In the genomic region with DNA sequence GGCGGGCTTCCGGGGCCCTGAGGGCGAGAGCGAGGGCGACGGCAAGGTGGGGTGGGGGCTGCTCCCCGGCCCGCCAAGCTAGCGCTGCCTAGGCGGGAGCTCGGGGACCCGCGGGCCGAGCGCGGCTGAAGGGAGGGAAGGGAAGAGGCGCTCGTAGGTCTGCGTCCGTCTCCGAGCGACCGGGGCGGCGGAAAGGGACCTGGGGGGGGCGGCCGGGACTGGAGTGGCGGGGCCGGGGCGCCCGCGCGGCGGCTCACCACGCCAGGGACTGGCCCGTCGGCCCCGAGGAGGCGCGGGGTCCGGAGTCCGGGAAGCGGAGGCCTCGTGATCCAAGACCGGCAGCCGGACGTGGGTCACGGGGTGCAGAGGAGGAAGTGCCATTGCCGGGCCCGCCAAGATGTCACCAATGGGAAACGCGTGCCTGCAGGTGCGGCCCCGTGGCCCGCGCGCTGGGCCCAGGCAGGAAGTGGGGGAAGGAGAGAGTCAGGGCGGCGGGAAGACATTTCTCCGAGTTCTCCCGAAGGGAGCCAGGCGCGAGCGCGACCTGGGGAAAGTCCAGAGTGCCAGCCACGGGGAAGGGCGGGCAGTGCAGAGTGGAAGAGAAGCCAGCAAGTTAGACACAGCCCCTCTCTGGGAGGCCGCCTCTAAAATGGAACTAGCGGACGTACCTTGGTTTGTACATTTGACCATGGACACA, we compare ENCODE assay signal across 1 cellular context.
A peak's percentile ranks its signal among the peaks of the same experiment; 100 is the strongest.
TF ChIP-seq lines count a peak whose summit lies in the region.

No MANE protein-coding gene starts in this region.

TF ChIP-seq in K562, 482 proteins besides CTCF, POLR2A, EP300 and RAD21 (continued from another document and continues in another):
- TF ChIP-seq, protein P1, sequence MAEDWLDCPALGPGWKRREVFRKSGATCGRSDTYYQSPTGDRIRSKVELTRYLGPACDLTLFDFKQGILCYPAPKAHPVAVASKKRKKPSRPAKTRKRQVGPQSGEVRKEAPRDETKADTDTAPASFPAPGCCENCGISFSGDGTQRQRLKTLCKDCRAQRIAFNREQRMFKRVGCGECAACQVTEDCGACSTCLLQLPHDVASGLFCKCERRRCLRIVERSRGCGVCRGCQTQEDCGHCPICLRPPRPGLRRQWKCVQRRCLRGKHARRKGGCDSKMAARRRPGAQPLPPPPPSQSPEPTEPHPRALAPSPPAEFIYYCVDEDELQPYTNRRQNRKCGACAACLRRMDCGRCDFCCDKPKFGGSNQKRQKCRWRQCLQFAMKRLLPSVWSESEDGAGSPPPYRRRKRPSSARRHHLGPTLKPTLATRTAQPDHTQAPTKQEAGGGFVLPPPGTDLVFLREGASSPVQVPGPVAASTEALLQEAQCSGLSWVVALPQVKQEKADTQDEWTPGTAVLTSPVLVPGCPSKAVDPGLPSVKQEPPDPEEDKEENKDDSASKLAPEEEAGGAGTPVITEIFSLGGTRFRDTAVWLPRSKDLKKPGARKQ (CRISPR knock-in tag; IDR thresholded peaks at IDR 0.05), result no peak
- TF ChIP-seq RAD51 (IDR thresholded peaks at IDR 0.05; ENCODE audit: borderline replicate concordance, low read depth), result peak; percentile 90
- TF ChIP-seq BRD9 (IDR thresholded peaks at IDR 0.05; ENCODE audit: low read depth, partially characterized antibody), result peak; percentile 85
- TF ChIP-seq HDAC1 (IDR thresholded peaks at IDR 0.05), result peak in 1 of 2 experiments; percentile 96; a peak in 2 of 4 replicates
- 0 out of 2 replicates have a peak, but pooled peaks have one; percentile 41 for TF ChIP-seq ARID1B (IDR thresholded peaks at IDR 0.05)
- TF ChIP-seq ILF3 (IDR thresholded peaks at IDR 0.05; ENCODE audit: borderline replicate concordance), result peak; percentile 58; the same call in 1 of the 2 replicates
- no peak for TF ChIP-seq HMG20B (CRISPR knock-in tag; IDR thresholded peaks at IDR 0.05)
- peak; percentile 98 for TF ChIP-seq ZNF224 (CRISPR knock-in tag; IDR thresholded peaks at IDR 0.05)
- TF ChIP-seq, protein P2, sequence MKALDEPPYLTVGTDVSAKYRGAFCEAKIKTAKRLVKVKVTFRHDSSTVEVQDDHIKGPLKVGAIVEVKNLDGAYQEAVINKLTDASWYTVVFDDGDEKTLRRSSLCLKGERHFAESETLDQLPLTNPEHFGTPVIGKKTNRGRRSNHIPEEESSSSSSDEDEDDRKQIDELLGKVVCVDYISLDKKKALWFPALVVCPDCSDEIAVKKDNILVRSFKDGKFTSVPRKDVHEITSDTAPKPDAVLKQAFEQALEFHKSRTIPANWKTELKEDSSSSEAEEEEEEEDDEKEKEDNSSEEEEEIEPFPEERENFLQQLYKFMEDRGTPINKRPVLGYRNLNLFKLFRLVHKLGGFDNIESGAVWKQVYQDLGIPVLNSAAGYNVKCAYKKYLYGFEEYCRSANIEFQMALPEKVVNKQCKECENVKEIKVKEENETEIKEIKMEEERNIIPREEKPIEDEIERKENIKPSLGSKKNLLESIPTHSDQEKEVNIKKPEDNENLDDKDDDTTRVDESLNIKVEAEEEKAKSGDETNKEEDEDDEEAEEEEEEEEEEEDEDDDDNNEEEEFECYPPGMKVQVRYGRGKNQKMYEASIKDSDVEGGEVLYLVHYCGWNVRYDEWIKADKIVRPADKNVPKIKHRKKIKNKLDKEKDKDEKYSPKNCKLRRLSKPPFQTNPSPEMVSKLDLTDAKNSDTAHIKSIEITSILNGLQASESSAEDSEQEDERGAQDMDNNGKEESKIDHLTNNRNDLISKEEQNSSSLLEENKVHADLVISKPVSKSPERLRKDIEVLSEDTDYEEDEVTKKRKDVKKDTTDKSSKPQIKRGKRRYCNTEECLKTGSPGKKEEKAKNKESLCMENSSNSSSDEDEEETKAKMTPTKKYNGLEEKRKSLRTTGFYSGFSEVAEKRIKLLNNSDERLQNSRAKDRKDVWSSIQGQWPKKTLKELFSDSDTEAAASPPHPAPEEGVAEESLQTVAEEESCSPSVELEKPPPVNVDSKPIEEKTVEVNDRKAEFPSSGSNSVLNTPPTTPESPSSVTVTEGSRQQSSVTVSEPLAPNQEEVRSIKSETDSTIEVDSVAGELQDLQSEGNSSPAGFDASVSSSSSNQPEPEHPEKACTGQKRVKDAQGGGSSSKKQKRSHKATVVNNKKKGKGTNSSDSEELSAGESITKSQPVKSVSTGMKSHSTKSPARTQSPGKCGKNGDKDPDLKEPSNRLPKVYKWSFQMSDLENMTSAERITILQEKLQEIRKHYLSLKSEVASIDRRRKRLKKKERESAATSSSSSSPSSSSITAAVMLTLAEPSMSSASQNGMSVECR (CRISPR knock-in tag; IDR thresholded peaks at IDR 0.05), result peak; percentile 80; the same call in 1 of the 2 replicates
- peak; percentile 39; the same call in 1 of the 2 replicates for TF ChIP-seq TCF3 (CRISPR knock-in tag; IDR thresholded peaks at IDR 0.05)
- peak; percentile 68; the same call in 1 of the 2 replicates for TF ChIP-seq GATAD2B (IDR thresholded peaks at IDR 0.05; ENCODE audit: borderline replicate concordance)
- TF ChIP-seq IRF2 (CRISPR knock-in tag; IDR thresholded peaks at IDR 0.05), result no peak
- TF ChIP-seq CREM (IDR thresholded peaks at IDR 0.05; ENCODE audit: low read depth), result peak; percentile 76
- peak; percentile 77 for TF ChIP-seq RBBP5 (IDR thresholded peaks at IDR 0.05; ENCODE audit: borderline replicate concordance, insufficient read depth, low read length, poor library complexity, severe bottlenecking)
- TF ChIP-seq, protein P3, sequence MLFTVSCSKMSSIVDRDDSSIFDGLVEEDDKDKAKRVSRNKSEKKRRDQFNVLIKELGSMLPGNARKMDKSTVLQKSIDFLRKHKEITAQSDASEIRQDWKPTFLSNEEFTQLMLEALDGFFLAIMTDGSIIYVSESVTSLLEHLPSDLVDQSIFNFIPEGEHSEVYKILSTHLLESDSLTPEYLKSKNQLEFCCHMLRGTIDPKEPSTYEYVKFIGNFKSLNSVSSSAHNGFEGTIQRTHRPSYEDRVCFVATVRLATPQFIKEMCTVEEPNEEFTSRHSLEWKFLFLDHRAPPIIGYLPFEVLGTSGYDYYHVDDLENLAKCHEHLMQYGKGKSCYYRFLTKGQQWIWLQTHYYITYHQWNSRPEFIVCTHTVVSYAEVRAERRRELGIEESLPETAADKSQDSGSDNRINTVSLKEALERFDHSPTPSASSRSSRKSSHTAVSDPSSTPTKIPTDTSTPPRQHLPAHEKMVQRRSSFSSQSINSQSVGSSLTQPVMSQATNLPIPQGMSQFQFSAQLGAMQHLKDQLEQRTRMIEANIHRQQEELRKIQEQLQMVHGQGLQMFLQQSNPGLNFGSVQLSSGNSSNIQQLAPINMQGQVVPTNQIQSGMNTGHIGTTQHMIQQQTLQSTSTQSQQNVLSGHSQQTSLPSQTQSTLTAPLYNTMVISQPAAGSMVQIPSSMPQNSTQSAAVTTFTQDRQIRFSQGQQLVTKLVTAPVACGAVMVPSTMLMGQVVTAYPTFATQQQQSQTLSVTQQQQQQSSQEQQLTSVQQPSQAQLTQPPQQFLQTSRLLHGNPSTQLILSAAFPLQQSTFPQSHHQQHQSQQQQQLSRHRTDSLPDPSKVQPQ (CRISPR knock-in tag; IDR thresholded peaks at IDR 0.05; ENCODE audit: borderline replicate concordance), result peak; percentile 16; the same call in 1 of the 2 replicates
- TF ChIP-seq L3MBTL2 (IDR thresholded peaks at IDR 0.05), result peak; percentile 97
- TF ChIP-seq NCOR1 (IDR thresholded peaks at IDR 0.05), result peak; percentile 48; the same call in 1 of the 2 replicates
- no peak for TF ChIP-seq ZNF140 (CRISPR knock-in tag; IDR thresholded peaks at IDR 0.05)
- TF ChIP-seq HNRNPK (IDR thresholded peaks at IDR 0.05; ENCODE audit: low read depth, low read length, poor library complexity, severe bottlenecking), result peak; percentile 99
- TF ChIP-seq, protein P4, sequence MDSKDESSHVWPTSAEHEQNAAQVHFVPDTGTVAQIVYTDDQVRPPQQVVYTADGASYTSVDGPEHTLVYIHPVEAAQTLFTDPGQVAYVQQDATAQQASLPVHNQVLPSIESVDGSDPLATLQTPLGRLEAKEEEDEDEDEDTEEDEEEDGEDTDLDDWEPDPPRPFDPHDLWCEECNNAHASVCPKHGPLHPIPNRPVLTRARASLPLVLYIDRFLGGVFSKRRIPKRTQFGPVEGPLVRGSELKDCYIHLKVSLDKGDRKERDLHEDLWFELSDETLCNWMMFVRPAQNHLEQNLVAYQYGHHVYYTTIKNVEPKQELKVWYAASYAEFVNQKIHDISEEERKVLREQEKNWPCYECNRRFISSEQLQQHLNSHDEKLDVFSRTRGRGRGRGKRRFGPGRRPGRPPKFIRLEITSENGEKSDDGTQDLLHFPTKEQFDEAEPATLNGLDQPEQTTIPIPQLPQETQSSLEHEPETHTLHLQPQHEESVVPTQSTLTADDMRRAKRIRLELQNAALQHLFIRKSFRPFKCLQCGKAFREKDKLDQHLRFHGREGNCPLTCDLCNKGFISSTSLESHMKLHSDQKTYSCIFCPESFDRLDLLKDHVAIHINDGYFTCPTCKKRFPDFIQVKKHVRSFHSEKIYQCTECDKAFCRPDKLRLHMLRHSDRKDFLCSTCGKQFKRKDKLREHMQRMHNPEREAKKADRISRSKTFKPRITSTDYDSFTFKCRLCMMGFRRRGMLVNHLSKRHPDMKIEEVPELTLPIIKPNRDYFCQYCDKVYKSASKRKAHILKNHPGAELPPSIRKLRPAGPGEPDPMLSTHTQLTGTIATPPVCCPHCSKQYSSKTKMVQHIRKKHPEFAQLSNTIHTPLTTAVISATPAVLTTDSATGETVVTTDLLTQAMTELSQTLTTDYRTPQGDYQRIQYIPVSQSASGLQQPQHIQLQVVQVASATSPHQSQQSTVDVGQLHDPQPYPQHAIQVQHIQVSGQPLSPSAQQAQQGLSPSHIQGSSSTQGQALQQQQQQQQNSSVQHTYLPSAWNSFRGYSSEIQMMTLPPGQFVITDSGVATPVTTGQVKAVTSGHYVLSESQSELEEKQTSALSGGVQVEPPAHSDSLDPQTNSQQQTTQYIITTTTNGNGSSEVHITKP (IDR thresholded peaks at IDR 0.05; ENCODE audit: partially characterized antibody), result peak; percentile 13
- TF ChIP-seq, protein P5, sequence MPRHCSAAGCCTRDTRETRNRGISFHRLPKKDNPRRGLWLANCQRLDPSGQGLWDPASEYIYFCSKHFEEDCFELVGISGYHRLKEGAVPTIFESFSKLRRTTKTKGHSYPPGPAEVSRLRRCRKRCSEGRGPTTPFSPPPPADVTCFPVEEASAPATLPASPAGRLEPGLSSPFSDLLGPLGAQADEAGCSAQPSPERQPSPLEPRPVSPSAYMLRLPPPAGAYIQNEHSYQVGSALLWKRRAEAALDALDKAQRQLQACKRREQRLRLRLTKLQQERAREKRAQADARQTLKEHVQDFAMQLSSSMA (CRISPR knock-in tag; IDR thresholded peaks at IDR 0.05), result no peak
- TF ChIP-seq, protein P6, sequence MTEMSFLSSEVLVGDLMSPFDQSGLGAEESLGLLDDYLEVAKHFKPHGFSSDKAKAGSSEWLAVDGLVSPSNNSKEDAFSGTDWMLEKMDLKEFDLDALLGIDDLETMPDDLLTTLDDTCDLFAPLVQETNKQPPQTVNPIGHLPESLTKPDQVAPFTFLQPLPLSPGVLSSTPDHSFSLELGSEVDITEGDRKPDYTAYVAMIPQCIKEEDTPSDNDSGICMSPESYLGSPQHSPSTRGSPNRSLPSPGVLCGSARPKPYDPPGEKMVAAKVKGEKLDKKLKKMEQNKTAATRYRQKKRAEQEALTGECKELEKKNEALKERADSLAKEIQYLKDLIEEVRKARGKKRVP (CRISPR knock-in tag; IDR thresholded peaks at IDR 0.05), result 0 out of 2 replicates have a peak, but pooled peaks have one; percentile 33
- TF ChIP-seq MYC (IDR thresholded peaks at IDR 0.05; ENCODE audit: low read depth, low read length), result peak; percentile 99
- TF ChIP-seq MYC (CRISPR knock-in tag; IDR thresholded peaks at IDR 0.05; ENCODE audit: borderline replicate concordance, low read depth), result peak; percentile 94
- no peak for TF ChIP-seq FOXJ3 (CRISPR knock-in tag; IDR thresholded peaks at IDR 0.05)
- TF ChIP-seq, protein P7, sequence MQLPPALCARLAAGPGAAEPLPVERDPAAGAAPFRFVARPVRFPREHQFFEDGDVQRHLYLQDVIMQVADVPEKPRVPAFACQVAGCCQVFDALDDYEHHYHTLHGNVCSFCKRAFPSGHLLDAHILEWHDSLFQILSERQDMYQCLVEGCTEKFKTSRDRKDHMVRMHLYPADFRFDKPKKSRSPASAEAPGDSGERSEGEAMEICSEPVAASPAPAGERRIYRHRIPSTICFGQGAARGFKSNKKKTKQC (CRISPR knock-in tag; IDR thresholded peaks at IDR 0.05), result peak; percentile 99
- TF ChIP-seq PCBP1 (IDR thresholded peaks at IDR 0.05; ENCODE audit: low read depth, low read length, poor library complexity, severe bottlenecking), result peak; percentile 99
- TF ChIP-seq FOXK1 (CRISPR knock-in tag; IDR thresholded peaks at IDR 0.05; ENCODE audit: borderline replicate concordance), result peak; percentile 90; the same call in 1 of the 2 replicates
- TF ChIP-seq, protein P8, sequence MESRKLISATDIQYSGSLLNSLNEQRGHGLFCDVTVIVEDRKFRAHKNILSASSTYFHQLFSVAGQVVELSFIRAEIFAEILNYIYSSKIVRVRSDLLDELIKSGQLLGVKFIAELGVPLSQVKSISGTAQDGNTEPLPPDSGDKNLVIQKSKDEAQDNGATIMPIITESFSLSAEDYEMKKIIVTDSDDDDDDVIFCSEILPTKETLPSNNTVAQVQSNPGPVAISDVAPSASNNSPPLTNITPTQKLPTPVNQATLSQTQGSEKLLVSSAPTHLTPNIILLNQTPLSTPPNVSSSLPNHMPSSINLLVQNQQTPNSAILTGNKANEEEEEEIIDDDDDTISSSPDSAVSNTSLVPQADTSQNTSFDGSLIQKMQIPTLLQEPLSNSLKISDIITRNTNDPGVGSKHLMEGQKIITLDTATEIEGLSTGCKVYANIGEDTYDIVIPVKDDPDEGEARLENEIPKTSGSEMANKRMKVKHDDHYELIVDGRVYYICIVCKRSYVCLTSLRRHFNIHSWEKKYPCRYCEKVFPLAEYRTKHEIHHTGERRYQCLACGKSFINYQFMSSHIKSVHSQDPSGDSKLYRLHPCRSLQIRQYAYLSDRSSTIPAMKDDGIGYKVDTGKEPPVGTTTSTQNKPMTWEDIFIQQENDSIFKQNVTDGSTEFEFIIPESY (CRISPR knock-in tag; IDR thresholded peaks at IDR 0.05), result peak; percentile 97
- TF ChIP-seq DIDO1 (tag; IDR thresholded peaks at IDR 0.05; ENCODE audit: low read depth), result no peak
- no peak for TF ChIP-seq ZNF77 (CRISPR knock-in tag; IDR thresholded peaks at IDR 0.05)
- TF ChIP-seq, protein P9, sequence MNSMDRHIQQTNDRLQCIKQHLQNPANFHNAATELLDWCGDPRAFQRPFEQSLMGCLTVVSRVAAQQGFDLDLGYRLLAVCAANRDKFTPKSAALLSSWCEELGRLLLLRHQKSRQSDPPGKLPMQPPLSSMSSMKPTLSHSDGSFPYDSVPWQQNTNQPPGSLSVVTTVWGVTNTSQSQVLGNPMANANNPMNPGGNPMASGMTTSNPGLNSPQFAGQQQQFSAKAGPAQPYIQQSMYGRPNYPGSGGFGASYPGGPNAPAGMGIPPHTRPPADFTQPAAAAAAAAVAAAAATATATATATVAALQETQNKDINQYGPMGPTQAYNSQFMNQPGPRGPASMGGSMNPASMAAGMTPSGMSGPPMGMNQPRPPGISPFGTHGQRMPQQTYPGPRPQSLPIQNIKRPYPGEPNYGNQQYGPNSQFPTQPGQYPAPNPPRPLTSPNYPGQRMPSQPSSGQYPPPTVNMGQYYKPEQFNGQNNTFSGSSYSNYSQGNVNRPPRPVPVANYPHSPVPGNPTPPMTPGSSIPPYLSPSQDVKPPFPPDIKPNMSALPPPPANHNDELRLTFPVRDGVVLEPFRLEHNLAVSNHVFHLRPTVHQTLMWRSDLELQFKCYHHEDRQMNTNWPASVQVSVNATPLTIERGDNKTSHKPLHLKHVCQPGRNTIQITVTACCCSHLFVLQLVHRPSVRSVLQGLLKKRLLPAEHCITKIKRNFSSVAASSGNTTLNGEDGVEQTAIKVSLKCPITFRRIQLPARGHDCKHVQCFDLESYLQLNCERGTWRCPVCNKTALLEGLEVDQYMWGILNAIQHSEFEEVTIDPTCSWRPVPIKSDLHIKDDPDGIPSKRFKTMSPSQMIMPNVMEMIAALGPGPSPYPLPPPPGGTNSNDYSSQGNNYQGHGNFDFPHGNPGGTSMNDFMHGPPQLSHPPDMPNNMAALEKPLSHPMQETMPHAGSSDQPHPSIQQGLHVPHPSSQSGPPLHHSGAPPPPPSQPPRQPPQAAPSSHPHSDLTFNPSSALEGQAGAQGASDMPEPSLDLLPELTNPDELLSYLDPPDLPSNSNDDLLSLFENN (IDR thresholded peaks at IDR 0.05; ENCODE audit: low read depth in 2 of 2, low read length in 2 of 2), result peak in 1 of 2 experiments; percentile 16; a peak in 1 of 4 replicates
